22 cellular contexts compared by ENCODE assay signal in the genomic region with DNA sequence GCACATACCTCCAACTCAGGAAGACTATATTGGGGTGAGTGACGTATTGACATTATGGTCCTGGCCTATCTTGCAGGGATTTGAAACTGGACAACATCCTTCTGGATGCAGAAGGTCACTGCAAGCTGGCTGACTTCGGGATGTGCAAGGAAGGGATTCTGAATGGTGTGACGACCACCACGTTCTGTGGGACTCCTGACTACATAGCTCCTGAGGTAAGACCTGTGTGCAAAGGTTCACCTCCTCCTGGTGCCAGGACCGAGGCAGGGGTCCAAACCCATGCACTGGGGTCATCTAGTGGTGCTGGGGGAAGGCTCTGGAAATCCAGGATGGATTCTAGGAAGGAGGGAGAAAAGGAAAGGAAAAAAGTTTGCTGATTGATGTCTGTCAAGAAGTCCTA.
"Had no signal": no experiment of that assay in that cellular context is flagged by ENCODE, and none has a peak within 500 bp of the region (broad histone marks: within the 10 kb centered on the region; RNA-seq: fewer than 3 reads in every experiment).

No MANE protein-coding gene starts in this region.

- H3K4me3 ChIP-seq: adrenal gland, breast epithelium had no signal

- DNase-seq: activated CD4-positive, alpha-beta memory T cell treated with anti-CD3 and anti-CD28 coated beads for 36 hours; activated CD4-positive, alpha-beta T cell treated with anti-CD3 and anti-CD28 coated beads, Interleukin-2, amount 10 ng/mL, durations not matched to agents 7 days and 5 days; activated CD4-positive, CD25-positive, alpha-beta regulatory T cell; activated gamma-delta T cell; activated naive CD4-positive, alpha-beta T cell treated with anti-CD3 and anti-CD28 coated beads for 36 hours; adrenal gland; anterior cingulate cortex; central memory CD4-positive, alpha-beta T cell; KBM-7; NCI-H1092; NCI-H1417; NCI-H1694; NCI-H2029 treated with DMSO at 0.1 percent for 48 hours; NCI-H345; NCI-H510A; NCI-H526 treated with DMSO at 0.1 percent for 48 hours; NCI-H82; SIG-M5; T-helper 17 cell had no signal

- ATAC-seq: T-helper 17 cell had no signal

- H3K36me3 ChIP-seq: adrenal gland, breast epithelium had no signal

- H3K27ac ChIP-seq: adrenal gland, breast epithelium, VCaP had no signal

- H3K27ac Mint-ChIP-seq: activated CD4-positive, alpha-beta memory T cell treated with anti-CD3 and anti-CD28 coated beads for 36 hours; activated CD4-positive, alpha-beta T cell treated with anti-CD3 and anti-CD28 coated beads, Interleukin-2, amount 10 ng/mL, durations not matched to agents 7 days and 5 days; activated naive CD4-positive, alpha-beta T cell treated with anti-CD3 and anti-CD28 coated beads for 36 hours had no signal

- H3K9me3 Mint-ChIP-seq: activated CD4-positive, alpha-beta memory T cell treated with anti-CD3 and anti-CD28 coated beads for 36 hours; activated CD4-positive, alpha-beta T cell treated with anti-CD3 and anti-CD28 coated beads, Interleukin-2, amount 10 ng/mL, durations not matched to agents 7 days and 5 days; activated naive CD4-positive, alpha-beta T cell treated with anti-CD3 and anti-CD28 coated beads for 36 hours had no signal

- H3K4me3 Mint-ChIP-seq: activated CD4-positive, alpha-beta memory T cell treated with anti-CD3 and anti-CD28 coated beads for 36 hours; activated CD4-positive, alpha-beta T cell treated with anti-CD3 and anti-CD28 coated beads, Interleukin-2, amount 10 ng/mL, durations not matched to agents 7 days and 5 days; activated naive CD4-positive, alpha-beta T cell treated with anti-CD3 and anti-CD28 coated beads for 36 hours; activated naive CD8-positive, alpha-beta T cell; T-helper 17 cell had no signal

- H3K27me3 ChIP-seq: adrenal gland, breast epithelium had no signal

- H3K4me1 ChIP-seq: breast epithelium had no signal

- H3K9me3 ChIP-seq: adrenal gland, breast epithelium had no signal

- H3K27me3 Mint-ChIP-seq: activated CD4-positive, alpha-beta memory T cell treated with anti-CD3 and anti-CD28 coated beads for 36 hours; activated CD4-positive, alpha-beta T cell treated with anti-CD3 and anti-CD28 coated beads, Interleukin-2, amount 10 ng/mL, durations not matched to agents 7 days and 5 days; activated naive CD8-positive, alpha-beta T cell; T-helper 17 cell had no signal
